In genomic region chr6:131858765-131859490, GRCh38 we compare ENCODE assay signal across 12 cellular contexts. TPM values are rescaled to one million over a fixed set of nuclear protein-coding genes. Genes with fewer than 3 reads are reported as not detected.
DNase-seq lines count a peak whose midpoint lies in the region; ATAC-seq and TF ChIP-seq lines count a peak whose summit lies in the region.
"Had no signal": no experiment of that assay in that cellular context is flagged by ENCODE, and none has a peak within 500 bp of the region (broad histone marks: within the 10 kb centered on the region; RNA-seq: fewer than 3 reads in every experiment).

No MANE protein-coding gene starts in this region.

- H3F3A ChIP-seq in GM23338 (replicated peaks; ENCODE audit: low read depth) = no peaks in the 10 kb centered on the region
- H3F3A ChIP-seq in smooth muscle cell (ENCODE audit: low read depth) = peaks cover 34% of the 10 kb centered on the region

- H2AFZ ChIP-seq in GM23338 = no peak overlapping the region
- H2AFZ ChIP-seq in smooth muscle cell (ENCODE audit: low read depth) = peak overlapping the region; percentile 32

- TF ChIP-seq CTCF in GM23338 (conservative IDR thresholded peaks at IDR 0.05; ENCODE audit: low read depth in 2 of 2) (no peak), WTC11 (IDR thresholded peaks at IDR 0.05) (no peak), smooth muscle cell (IDR thresholded peaks at IDR 0.05; ENCODE audit: borderline replicate concordance, insufficient read depth, poor library complexity, severe bottlenecking) (no peak)

- H3K9ac ChIP-seq in smooth muscle cell (ENCODE audit: low read depth) = no peak overlapping the region

- H4K20me1 ChIP-seq in GM23338 (replicated peaks; ENCODE audit: insufficient read depth) (no peaks in the 10 kb centered on the region), smooth muscle cell (ENCODE audit: low read depth) (no peaks in the 10 kb centered on the region)

- no peak for ATAC-seq in GM23338
- no peak for ATAC-seq in WTC11
- no peak for ATAC-seq in HG02610 (IDR thresholded peaks at IDR 0.05; ENCODE audit: unreplicated experiment)
- ATAC-seq: activated T-cell treated with anti-CD3 and anti-CD28 coated beads, Interleukin-2, amount 50 U/mL, for 72 hours; SK-N-SH treated with all-trans-retinoic acid at 6 μM for 48 hours had no signal

- H3K9me3 Mint-ChIP-seq in GM23338 (no peaks in the 10 kb centered on the region; the same call in 2 of the 3 replicates), WTC11 (peaks cover 5% of the 10 kb centered on the region; the same call in 1 of the 2 replicates)
- H3K9me3 Mint-ChIP-seq: activated T-cell treated with anti-CD3 and anti-CD28 coated beads, Interleukin-2, amount 50 U/mL, for 72 hours had no signal

- no peak overlapping the region for H3K4me3 Mint-ChIP-seq in GM23338
- H3K4me3 Mint-ChIP-seq in WTC11 = no peak overlapping the region
- H3K4me3 Mint-ChIP-seq: activated T-cell treated with anti-CD3 and anti-CD28 coated beads, Interleukin-2, amount 50 U/mL, for 72 hours had no signal

- peak overlapping the region; percentile 53 for H3K27ac ChIP-seq in GM23338 (ENCODE audit: low read depth)
- H3K27ac ChIP-seq in smooth muscle cell (ENCODE audit: low read depth) = peak overlapping the region; percentile 92
- H3K27ac ChIP-seq: right atrium auricular region had no signal

- WGBS in smooth muscle cell (ENCODE audit: low lambda C conversion rate) = 70% methylated on average over 5 of the region's 5 CpGs

- H3K27me3 ChIP-seq in GM23338 (ENCODE audit: insufficient read depth) (no peaks in the 10 kb centered on the region), smooth muscle cell (ENCODE audit: low read depth) (no peaks in the 10 kb centered on the region)
- H3K27me3 ChIP-seq: right atrium auricular region had no signal

- no peaks in the 10 kb centered on the region for H3K9me3 ChIP-seq in smooth muscle cell (replicated peaks; ENCODE audit: low read depth)
- H3K9me3 ChIP-seq: right atrium auricular region had no signal

- H3K36me3 ChIP-seq in GM23338 (ENCODE audit: insufficient read depth) (peaks cover 19% of the 10 kb centered on the region; the same call in 1 of the 2 replicates), smooth muscle cell (ENCODE audit: low read depth) (peaks cover 8% of the 10 kb centered on the region)
- H3K36me3 ChIP-seq: right atrium auricular region had no signal

- H3K36me3 Mint-ChIP-seq in GM23338 (ENCODE audit: low read depth) (peaks cover 57% of the 10 kb centered on the region), WTC11 (peaks cover 51% of the 10 kb centered on the region)

- H3K4me1 ChIP-seq in GM23338 (ENCODE audit: insufficient read depth) (peaks cover 8% of the 10 kb centered on the region; the same call in 1 of the 2 replicates), smooth muscle cell (ENCODE audit: low read depth) (peaks cover 29% of the 10 kb centered on the region)
- H3K4me1 ChIP-seq: right atrium auricular region had no signal

- peaks cover 21% of the 10 kb centered on the region for H3K4me1 Mint-ChIP-seq in GM23338
- peaks cover 42% of the 10 kb centered on the region for H3K4me1 Mint-ChIP-seq in WTC11

- H3K4me3 ChIP-seq in GM23338 (no peak overlapping the region), smooth muscle cell (no peak overlapping the region)
- H3K4me3 ChIP-seq: right atrium auricular region had no signal

- no peaks in the 10 kb centered on the region for H3K27me3 Mint-ChIP-seq in GM23338 (ENCODE audit: insufficient read depth, low read depth, poor library complexity)
- H3K27me3 Mint-ChIP-seq in WTC11 (ENCODE audit: low read depth) = no peaks in the 10 kb centered on the region

- CTCF ChIA-PET in WTC11 (lab: Charles Lee) = no interaction called here

- H3K27ac Mint-ChIP-seq in GM23338 (peak overlapping the region; percentile 71; the same call in 1 of the 2 replicates), WTC11 (peak overlapping the region; percentile 38; the same call in 1 of the 2 replicates)
- H3K27ac Mint-ChIP-seq: activated T-cell treated with anti-CD3 and anti-CD28 coated beads, Interleukin-2, amount 50 U/mL, for 72 hours had no signal

- no peak overlapping the region for H3K4me2 ChIP-seq in GM23338
- H3K4me2 ChIP-seq in smooth muscle cell = peak overlapping the region; percentile 27

- no peak for DNase-seq in GM23338 (ENCODE audit: low spot score)
- DNase-seq in WTC11 (ENCODE audit: low spot score) = no peak
- peak; percentile 11 for DNase-seq in foreskin melanocyte
- no peak for DNase-seq in smooth muscle cell (lab: John Stamatoyannopoulos, UW; ENCODE audit: unreplicated experiment)
- no peak for DNase-seq in NCI-H2171 (lab: John Stamatoyannopoulos, UW)
- no peak for DNase-seq in SHP77 (lab: John Stamatoyannopoulos, UW)
- DNase-seq: activated T-cell treated with anti-CD3 and anti-CD28 coated beads, Interleukin-2, amount 50 U/mL, for 72 hours; NCI-H1694; NCI-H82 had no signal

- no peaks in the 10 kb centered on the region for H3K9me2 ChIP-seq in GM23338 (ENCODE audit: insufficient read depth)

- POLR2A ChIA-PET in WTC11 (lab: Charles Lee) = no interaction called here

- H3K79me2 ChIP-seq in GM23338 (replicated peaks; ENCODE audit: insufficient read depth) = no peaks in the 10 kb centered on the region
- H3K79me2 ChIP-seq in smooth muscle cell (ENCODE audit: low read depth) = no peaks in the 10 kb centered on the region

TF ChIP-seq in GM23338, 12 proteins besides CTCF, POLR2A, EP300 and RAD21 (continues in another document):
- TF ChIP-seq EZH2phosphoT487 (IDR thresholded peaks at IDR 0.05; ENCODE audit: unreplicated experiment) (no peak), NANOG (IDR thresholded peaks at IDR 0.05; ENCODE audit: borderline replicate concordance) (no peak), ZNF331 (CRISPR knock-in tag; IDR thresholded peaks at IDR 0.05; ENCODE audit: low read depth) (no peak), CREB1 (CRISPR knock-in tag; IDR thresholded peaks at IDR 0.05; ENCODE audit: low read depth) (no peak), JUNB (IDR thresholded peaks at IDR 0.05; ENCODE audit: unreplicated experiment) (no peak), POLR2AphosphoS5 (IDR thresholded peaks at IDR 0.05; ENCODE audit: low read depth) (no peak)

TF ChIP-seq in WTC11, 78 proteins besides CTCF, POLR2A, EP300 and RAD21 (continues in another document):
- no peak for TF ChIP-seq HMGA2 (CRISPR knock-in tag; IDR thresholded peaks at IDR 0.05)
- no peak for TF ChIP-seq FOXP4 (CRISPR knock-in tag; IDR thresholded peaks at IDR 0.05)
- TF ChIP-seq ARID4B (CRISPR knock-in tag; IDR thresholded peaks at IDR 0.05; ENCODE audit: borderline replicate concordance) = no peak
- TF ChIP-seq IRF1 (CRISPR knock-in tag; IDR thresholded peaks at IDR 0.05) = no peak
- TF ChIP-seq SMAD4 (CRISPR knock-in tag; IDR thresholded peaks at IDR 0.05) = no peak

RNA-seq across cellular contexts. Expression of gene ENPP1, which starts 51.1 kb away (rescaled TPM):
- total RNA-seq in GM23338 (2014; rRNA removed; shearing (Covaris generic)) = 42.6 and 46.9 TPM in 2 replicates
- polyA plus RNA-seq in GM23338 (2016; fragmentation: Nextera tagmentation; extraction: Ambion mirVana) = 14.5 and 17.3 TPM in 2 replicates
- 29.7 to 34.9 TPM (median 30.8 TPM) in 3 replicates for total RNA-seq in WTC11 (2021)
- 433 and 501 TPM in 2 replicates for total RNA-seq in smooth muscle cell
- 193 and 329 TPM in 2 replicates for polyA plus RNA-seq in smooth muscle cell
